Comparison of ENCODE assay signal across 1 cellular context in the genomic region with DNA sequence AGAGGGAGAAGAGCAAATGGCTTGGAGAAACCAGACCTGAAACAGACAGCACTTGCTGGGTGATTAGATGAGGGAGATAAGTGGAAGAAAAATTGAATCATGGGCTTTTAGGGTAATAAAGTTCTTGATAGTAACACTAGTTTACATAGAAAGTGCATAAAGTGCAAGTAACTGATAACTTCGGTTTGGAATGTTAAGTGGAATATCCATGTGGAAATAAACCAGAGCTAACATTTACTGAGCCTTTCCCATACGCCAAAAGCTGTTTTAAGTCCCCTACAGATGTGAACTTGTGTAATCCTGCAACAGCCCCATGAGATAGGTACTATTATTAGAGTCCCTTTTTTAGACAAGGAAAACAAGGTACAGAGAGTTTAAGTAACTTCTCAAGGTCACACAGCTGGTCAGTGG.
A peak's percentile ranks its signal among the peaks of the same experiment; 100 is the strongest.
TF ChIP-seq lines count a peak whose summit lies in the region.

No MANE protein-coding gene starts in this region.

TF ChIP-seq in K562, 482 proteins besides CTCF, POLR2A, EP300 and RAD21 (continued from another document):
- TF ChIP-seq, protein P1, sequence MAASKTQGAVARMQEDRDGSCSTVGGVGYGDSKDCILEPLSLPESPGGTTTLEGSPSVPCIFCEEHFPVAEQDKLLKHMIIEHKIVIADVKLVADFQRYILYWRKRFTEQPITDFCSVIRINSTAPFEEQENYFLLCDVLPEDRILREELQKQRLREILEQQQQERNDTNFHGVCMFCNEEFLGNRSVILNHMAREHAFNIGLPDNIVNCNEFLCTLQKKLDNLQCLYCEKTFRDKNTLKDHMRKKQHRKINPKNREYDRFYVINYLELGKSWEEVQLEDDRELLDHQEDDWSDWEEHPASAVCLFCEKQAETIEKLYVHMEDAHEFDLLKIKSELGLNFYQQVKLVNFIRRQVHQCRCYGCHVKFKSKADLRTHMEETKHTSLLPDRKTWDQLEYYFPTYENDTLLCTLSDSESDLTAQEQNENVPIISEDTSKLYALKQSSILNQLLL (CRISPR knock-in tag; IDR thresholded peaks at IDR 0.05; ENCODE audit: borderline replicate concordance), result no peak
- no peak for TF ChIP-seq U2AF2 (optimal IDR thresholded peaks at IDR 0.05; ENCODE audit: low read depth, low read length)
- no peak for TF ChIP-seq MTA1 (IDR thresholded peaks at IDR 0.05; ENCODE audit: borderline replicate concordance)
- TF ChIP-seq, protein P2, sequence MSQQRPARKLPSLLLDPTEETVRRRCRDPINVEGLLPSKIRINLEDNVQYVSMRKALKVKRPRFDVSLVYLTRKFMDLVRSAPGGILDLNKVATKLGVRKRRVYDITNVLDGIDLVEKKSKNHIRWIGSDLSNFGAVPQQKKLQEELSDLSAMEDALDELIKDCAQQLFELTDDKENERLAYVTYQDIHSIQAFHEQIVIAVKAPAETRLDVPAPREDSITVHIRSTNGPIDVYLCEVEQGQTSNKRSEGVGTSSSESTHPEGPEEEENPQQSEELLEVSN (IDR thresholded peaks at IDR 0.05; ENCODE audit: borderline replicate concordance in 1 of 2, extremely low read depth in 1 of 2, insufficient read depth in 1 of 2, insufficient read length in 1 of 2, low read depth in 1 of 2, low read length in 1 of 2, poor library complexity in 1 of 2, severe bottlenecking in 1 of 2), result no peak
- no peak for TF ChIP-seq ZSCAN32 (CRISPR knock-in tag; IDR thresholded peaks at IDR 0.05)
- no peak for TF ChIP-seq U2AF1 (optimal IDR thresholded peaks at IDR 0.05; ENCODE audit: low read depth, low read length)
- TF ChIP-seq KAT2B (IDR thresholded peaks at IDR 0.05; ENCODE audit: low read depth, low read length), result no peak
- no peak for TF ChIP-seq RUNX1 (IDR thresholded peaks at IDR 0.05; ENCODE audit: low read depth)
- TF ChIP-seq FOSL1 (tag; conservative IDR thresholded peaks at IDR 0.05), result no peak
- no peak for TF ChIP-seq DDX20 (tag; IDR thresholded peaks at IDR 0.05; ENCODE audit: low read depth)
- TF ChIP-seq ZNF75A (CRISPR knock-in tag; IDR thresholded peaks at IDR 0.05), result no peak
- TF ChIP-seq, protein P3, sequence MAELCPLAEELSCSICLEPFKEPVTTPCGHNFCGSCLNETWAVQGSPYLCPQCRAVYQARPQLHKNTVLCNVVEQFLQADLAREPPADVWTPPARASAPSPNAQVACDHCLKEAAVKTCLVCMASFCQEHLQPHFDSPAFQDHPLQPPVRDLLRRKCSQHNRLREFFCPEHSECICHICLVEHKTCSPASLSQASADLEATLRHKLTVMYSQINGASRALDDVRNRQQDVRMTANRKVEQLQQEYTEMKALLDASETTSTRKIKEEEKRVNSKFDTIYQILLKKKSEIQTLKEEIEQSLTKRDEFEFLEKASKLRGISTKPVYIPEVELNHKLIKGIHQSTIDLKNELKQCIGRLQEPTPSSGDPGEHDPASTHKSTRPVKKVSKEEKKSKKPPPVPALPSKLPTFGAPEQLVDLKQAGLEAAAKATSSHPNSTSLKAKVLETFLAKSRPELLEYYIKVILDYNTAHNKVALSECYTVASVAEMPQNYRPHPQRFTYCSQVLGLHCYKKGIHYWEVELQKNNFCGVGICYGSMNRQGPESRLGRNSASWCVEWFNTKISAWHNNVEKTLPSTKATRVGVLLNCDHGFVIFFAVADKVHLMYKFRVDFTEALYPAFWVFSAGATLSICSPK (IDR thresholded peaks at IDR 0.05; ENCODE audit: borderline replicate concordance), result no peak
- no peak for TF ChIP-seq ZNF174 (CRISPR knock-in tag; IDR thresholded peaks at IDR 0.05)
- TF ChIP-seq ARID1B (IDR thresholded peaks at IDR 0.05), result peak; percentile 47
- TF ChIP-seq ZC3H8 (IDR thresholded peaks at IDR 0.05), result no peak
- TF ChIP-seq GATAD2B (IDR thresholded peaks at IDR 0.05; ENCODE audit: borderline replicate concordance), result no peak
- TF ChIP-seq HCFC1 (IDR thresholded peaks at IDR 0.05; ENCODE audit: low read depth, low read length), result no peak
- TF ChIP-seq, protein P4, sequence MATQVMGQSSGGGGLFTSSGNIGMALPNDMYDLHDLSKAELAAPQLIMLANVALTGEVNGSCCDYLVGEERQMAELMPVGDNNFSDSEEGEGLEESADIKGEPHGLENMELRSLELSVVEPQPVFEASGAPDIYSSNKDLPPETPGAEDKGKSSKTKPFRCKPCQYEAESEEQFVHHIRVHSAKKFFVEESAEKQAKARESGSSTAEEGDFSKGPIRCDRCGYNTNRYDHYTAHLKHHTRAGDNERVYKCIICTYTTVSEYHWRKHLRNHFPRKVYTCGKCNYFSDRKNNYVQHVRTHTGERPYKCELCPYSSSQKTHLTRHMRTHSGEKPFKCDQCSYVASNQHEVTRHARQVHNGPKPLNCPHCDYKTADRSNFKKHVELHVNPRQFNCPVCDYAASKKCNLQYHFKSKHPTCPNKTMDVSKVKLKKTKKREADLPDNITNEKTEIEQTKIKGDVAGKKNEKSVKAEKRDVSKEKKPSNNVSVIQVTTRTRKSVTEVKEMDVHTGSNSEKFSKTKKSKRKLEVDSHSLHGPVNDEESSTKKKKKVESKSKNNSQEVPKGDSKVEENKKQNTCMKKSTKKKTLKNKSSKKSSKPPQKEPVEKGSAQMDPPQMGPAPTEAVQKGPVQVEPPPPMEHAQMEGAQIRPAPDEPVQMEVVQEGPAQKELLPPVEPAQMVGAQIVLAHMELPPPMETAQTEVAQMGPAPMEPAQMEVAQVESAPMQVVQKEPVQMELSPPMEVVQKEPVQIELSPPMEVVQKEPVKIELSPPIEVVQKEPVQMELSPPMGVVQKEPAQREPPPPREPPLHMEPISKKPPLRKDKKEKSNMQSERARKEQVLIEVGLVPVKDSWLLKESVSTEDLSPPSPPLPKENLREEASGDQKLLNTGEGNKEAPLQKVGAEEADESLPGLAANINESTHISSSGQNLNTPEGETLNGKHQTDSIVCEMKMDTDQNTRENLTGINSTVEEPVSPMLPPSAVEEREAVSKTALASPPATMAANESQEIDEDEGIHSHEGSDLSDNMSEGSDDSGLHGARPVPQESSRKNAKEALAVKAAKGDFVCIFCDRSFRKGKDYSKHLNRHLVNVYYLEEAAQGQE (CRISPR knock-in tag; IDR thresholded peaks at IDR 0.05; ENCODE audit: low read depth), result no peak
- TF ChIP-seq, protein P5, sequence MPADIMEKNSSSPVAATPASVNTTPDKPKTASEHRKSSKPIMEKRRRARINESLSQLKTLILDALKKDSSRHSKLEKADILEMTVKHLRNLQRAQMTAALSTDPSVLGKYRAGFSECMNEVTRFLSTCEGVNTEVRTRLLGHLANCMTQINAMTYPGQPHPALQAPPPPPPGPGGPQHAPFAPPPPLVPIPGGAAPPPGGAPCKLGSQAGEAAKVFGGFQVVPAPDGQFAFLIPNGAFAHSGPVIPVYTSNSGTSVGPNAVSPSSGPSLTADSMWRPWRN (IDR thresholded peaks at IDR 0.05; ENCODE audit: low read depth), result no peak
- TF ChIP-seq ZNF347 (CRISPR knock-in tag; IDR thresholded peaks at IDR 0.05; ENCODE audit: low read depth), result no peak
- TF ChIP-seq BRD9 (IDR thresholded peaks at IDR 0.05; ENCODE audit: low read depth, partially characterized antibody), result no peak
- TF ChIP-seq RBM25 (IDR thresholded peaks at IDR 0.05; ENCODE audit: low read depth, low read length, severe bottlenecking), result peak; percentile 30
- TF ChIP-seq CXXC5 (CRISPR knock-in tag; IDR thresholded peaks at IDR 0.05), result no peak
- peak; percentile 7; the same call in 1 of the 2 replicates for TF ChIP-seq TAL1 (IDR thresholded peaks at IDR 0.05)
- peak; percentile 76; the same call in 1 of the 2 replicates for TF ChIP-seq ADNP (tag; IDR thresholded peaks at IDR 0.05)
- no peak for TF ChIP-seq LEF1 (IDR thresholded peaks at IDR 0.05)
- 0 out of 4 replicates have a peak, but pooled peaks of 1 of the 2 experiments have one; percentile 7 for TF ChIP-seq NRF1 (conservative IDR thresholded peaks at IDR 0.05 in 1 of 2, IDR thresholded peaks at IDR 0.05 in 1 of 2)
